Comparison of ENCODE assay signal across 16 cellular contexts in genomic region chr3:72345237-72345878, GRCh38.
DNase-seq lines count a peak whose midpoint lies in the region; ATAC-seq and TF ChIP-seq lines count a peak whose summit lies in the region.
"Had no signal": no experiment of that assay in that cellular context is flagged by ENCODE, and none has a peak within 500 bp of the region (broad histone marks: within the 10 kb centered on the region; RNA-seq: fewer than 3 reads in every experiment).

No MANE protein-coding gene starts in this region.

- H3K4me2 ChIP-seq in IMR-90 (ENCODE audit: low read depth, low read length) = no peak overlapping the region

- H3K4me3 Mint-ChIP-seq in activated CD4-positive, alpha-beta T cell treated with anti-CD3 and anti-CD28 coated beads, Interleukin-2, amount 10 ng/mL, durations not matched to agents 24 days and 14 days = peak overlapping the region; percentile 24
- peak overlapping the region; percentile 14 for H3K4me3 Mint-ChIP-seq in activated T-helper 2 cell treated with anti-CD3 and anti-CD28 coated beads, Interferon-gamma antibody, Interleukin-2, Interleukin-4, amounts not matched to agents 10 μg/mL and 5 μg/mL and 100 μg/mL, durations not matched to agents 14 hours and 24 hours and 36 hours (ENCODE audit: low read depth)
- H3K4me3 Mint-ChIP-seq in naive thymus-derived CD4-positive, alpha-beta T cell = peak overlapping the region; percentile 44 to 78 (median 62)
- H3K4me3 Mint-ChIP-seq: nephron, WTC11 had no signal

- CTCF ChIA-PET in IMR-90 (lab: Yijun Ruan, JAX) = no interaction called here
- CTCF ChIA-PET in naive thymus-derived CD4-positive, alpha-beta T cell (lab: Charles Lee) = no interaction called here

- peaks cover 68% of the 10 kb centered on the region for H3K4me1 Mint-ChIP-seq in activated CD4-positive, alpha-beta T cell treated with anti-CD3 and anti-CD28 coated beads, Interleukin-2, amount 10 ng/mL, durations not matched to agents 24 days and 14 days
- peaks cover 68% of the 10 kb centered on the region for H3K4me1 Mint-ChIP-seq in activated T-helper 2 cell treated with anti-CD3 and anti-CD28 coated beads, Interferon-gamma antibody, Interleukin-2, Interleukin-4, amounts not matched to agents 10 μg/mL and 5 μg/mL and 100 μg/mL, durations not matched to agents 14 hours and 24 hours and 36 hours (ENCODE audit: low read depth)
- H3K4me1 Mint-ChIP-seq in naive thymus-derived CD4-positive, alpha-beta T cell = peaks cover 37 to 80% (median 72%) of the 10 kb centered on the region in 7 donors

- dilution Hi-C loops in IMR-90 (cut with HindIII; ENCODE audit: low sequenced_read_pairs, unreplicated experiment) = no loop called here

- no TSS peak for BruUV-seq in IMR-90 (replicated peaks; lab: Mats Ljungman, UMichigan)

- intact Hi-C loops in activated CD4-positive, alpha-beta T cell treated with anti-CD3 and anti-CD28 coated beads, Interleukin-2, amount 10 ng/mL, durations not matched to agents 24 days and 14 days (cut with micrococcal nuclease) = no loop called here
- intact Hi-C loops in IMR-90 (cut with micrococcal nuclease) = no loop called here
- intact Hi-C loops in activated T-helper 2 cell treated with anti-CD3 and anti-CD28 coated beads, Interferon-gamma antibody, Interleukin-2, Interleukin-4, amounts not matched to agents 10 μg/mL and 5 μg/mL and 100 μg/mL, durations not matched to agents 14 hours and 24 hours and 36 hours (cut with micrococcal nuclease) = loop anchor here (1.0 to 10.0 kb wide), 2 partner anchors 8 to 361 kb away; no protein-coding TSS in a partner anchor
- intact Hi-C loops in naive thymus-derived CD4-positive, alpha-beta T cell (cut with micrococcal nuclease) = loop anchor here (5.0 to 10.0 kb wide), 5 partner anchors 88 to 621 kb away; partner anchors contain the start of gene EIF4E3 (in 2 of the 2)

- H3K4me1 ChIP-seq in IMR-90 (ENCODE audit: control insufficient read depth, insufficient read depth, low read length) = no peaks in the 10 kb centered on the region; the same call in 1 of the 2 replicates
- H3K4me1 ChIP-seq in naive thymus-derived CD4-positive, alpha-beta T cell (ENCODE audit: control insufficient read depth in 2 of 2, insufficient read depth in 2 of 2, low read length in 2 of 2) = peaks cover 3 to 64% of the 10 kb centered on the region in 2 donors

- peak overlapping the region; percentile 66 for H3K27ac Mint-ChIP-seq in activated CD4-positive, alpha-beta T cell treated with anti-CD3 and anti-CD28 coated beads, Interleukin-2, amount 10 ng/mL, durations not matched to agents 24 days and 14 days
- H3K27ac Mint-ChIP-seq in activated T-helper 2 cell treated with anti-CD3 and anti-CD28 coated beads, Interferon-gamma antibody, Interleukin-2, Interleukin-4, amounts not matched to agents 10 μg/mL and 5 μg/mL and 100 μg/mL, durations not matched to agents 14 hours and 24 hours and 36 hours = peak overlapping the region; percentile 25
- peak overlapping the region; percentile 73 to 93 (median 86) for H3K27ac Mint-ChIP-seq in naive thymus-derived CD4-positive, alpha-beta T cell
- H3K27ac Mint-ChIP-seq: WTC11 had no signal

- H4K8ac ChIP-seq in IMR-90 (ENCODE audit: low read depth in 2 of 2, low read length in 2 of 2) = no peak overlapping the region

- no peak for TF ChIP-seq POLR2A in IMR-90 (IDR thresholded peaks at IDR 0.05; ENCODE audit: low read depth, low read length)

- H3K27me3 ChIP-seq in IMR-90 (ENCODE audit: control insufficient read depth, insufficient read depth, low read length) = 0 out of 2 replicates have a peak, but pooled peaks cover 2% of the 10 kb centered on the region
- H3K27me3 ChIP-seq in naive thymus-derived CD4-positive, alpha-beta T cell (ENCODE audit: control insufficient read depth in 2 of 2, insufficient read depth in 2 of 2, low read length in 2 of 2) = no peaks in the 10 kb centered on the region
- H3K27me3 ChIP-seq: foreskin keratinocyte, tibial artery had no signal

- no peak overlapping the region for H3K23ac ChIP-seq in IMR-90 (ENCODE audit: low read depth, low read length)

- TF ChIP-seq RAD21 in IMR-90 (IDR thresholded peaks at IDR 0.05; ENCODE audit: low read length) = no peak

- in situ Hi-C loops in IMR-90 (cut with MboI; ENCODE audit: low sequenced_read_pairs) = no loop called here

- H2AK5ac ChIP-seq in IMR-90 (ENCODE audit: low read depth, low read length) = 0 out of 2 replicates have a peak overlapping the region, but pooled peaks have one; percentile 21

- no peaks in the 10 kb centered on the region for H3K36me3 ChIP-seq in IMR-90 (ENCODE audit: control insufficient read depth, insufficient read depth, low read length)
- H3K36me3 ChIP-seq in naive thymus-derived CD4-positive, alpha-beta T cell (ENCODE audit: control insufficient read depth in 2 of 3, insufficient read depth in 3 of 3, low read length in 3 of 3) = no peaks in the 10 kb centered on the region
- H3K36me3 ChIP-seq: tibial artery had no signal

- H3K14ac ChIP-seq in IMR-90 (replicated peaks; ENCODE audit: low read depth, low read length) = no peak overlapping the region

- no peaks in the 10 kb centered on the region for H3K79me1 ChIP-seq in IMR-90 (ENCODE audit: low read depth in 1 of 2, low read length in 2 of 2)

- ATAC-seq in IMR-90 (ENCODE audit: low read depth) (no peak), GM19324 (IDR thresholded peaks at IDR 0.05; ENCODE audit: low FRiP score, unreplicated experiment) (no peak)
- no peak for ATAC-seq in naive thymus-derived CD4-positive, alpha-beta T cell
- ATAC-seq: foreskin keratinocyte had no signal

- no peak overlapping the region for H3K9ac ChIP-seq in IMR-90 (ENCODE audit: low read depth, low read length)

- H3K4ac ChIP-seq in IMR-90 (ENCODE audit: low read depth, low read length) = peak overlapping the region; percentile 77

- H4K20me1 ChIP-seq in IMR-90 (ENCODE audit: insufficient read depth, low read length) = no peaks in the 10 kb centered on the region

- POLR2A ChIA-PET in IMR-90 (lab: Charles Lee; ENCODE audit: unreplicated experiment) = no interaction called here
- POLR2A ChIA-PET in naive thymus-derived CD4-positive, alpha-beta T cell (lab: Charles Lee) = interaction anchor here (0.6 to 1.9 kb wide), 4 partner anchors 9 to 102 kb away, joined by 3 to 7 read pairs (median 4); partner anchors contain the start of gene RYBP

- H2BK20ac ChIP-seq in IMR-90 (ENCODE audit: low read depth, low read length) = 0 out of 2 replicates have a peak overlapping the region, but pooled peaks have one; percentile 33

- H2BK15ac ChIP-seq in IMR-90 (ENCODE audit: low read depth, low read length) = no peak overlapping the region; the same call in 2 of the 3 replicates

- peak overlapping the region; percentile 23 for H2AK9ac ChIP-seq in IMR-90 (replicated peaks; ENCODE audit: low read depth, low read length, poor library complexity)

- TF ChIP-seq CTCF in IMR-90 (conservative IDR thresholded peaks at IDR 0.05; ENCODE audit: low read depth, low read length) = no peak

- no peak overlapping the region for H2BK5ac ChIP-seq in IMR-90 (ENCODE audit: low read depth, low read length, poor library complexity, severe bottlenecking)

- H2BK120ac ChIP-seq in IMR-90 (ENCODE audit: low read depth, low read length) = peak overlapping the region; percentile 32; the same call in 1 of the 2 replicates

- H3K9me3 ChIP-seq in IMR-90 (ENCODE audit: control insufficient read depth, insufficient read depth, low read length) = no peaks in the 10 kb centered on the region
- H3K9me3 ChIP-seq in naive thymus-derived CD4-positive, alpha-beta T cell (ENCODE audit: control insufficient read depth in 2 of 3, low read length in 3 of 3) = no peaks in the 10 kb centered on the region
- H3K9me3 ChIP-seq: tibial artery had no signal

- no peak overlapping the region for H3K27ac ChIP-seq in IMR-90 (ENCODE audit: insufficient read depth, low read length)
- peak overlapping the region; percentile 62 for H3K27ac ChIP-seq in naive thymus-derived CD4-positive, alpha-beta T cell (ENCODE audit: low read depth, low read length)
- H3K27ac ChIP-seq: foreskin keratinocyte, tibial artery had no signal

- H2AFZ ChIP-seq in IMR-90 (replicated peaks; ENCODE audit: low read length, poor library complexity) = peak overlapping the region; percentile 12

- H3K56ac ChIP-seq in IMR-90 (ENCODE audit: extremely low read depth, insufficient read depth, low read length) = no peak overlapping the region

- peaks cover 3% of the 10 kb centered on the region; the same call in 1 of the 2 replicates for H3K9me1 ChIP-seq in IMR-90 (ENCODE audit: insufficient read depth, low read length)

- WGBS in IMR-90 (ENCODE audit: extremely low coverage in 2 of 2, insufficient read length in 1 of 2), 2 experiments = 71% methylated on average over 2 of the region's 7 CpGs; no CpG with 5 or more reads in 1 of the 2 experiments

- no peak overlapping the region for H3K18ac ChIP-seq in IMR-90 (ENCODE audit: low read depth, low read length)

- no peaks in the 10 kb centered on the region for H3K36me3 Mint-ChIP-seq in activated CD4-positive, alpha-beta T cell treated with anti-CD3 and anti-CD28 coated beads, Interleukin-2, amount 10 ng/mL, durations not matched to agents 24 days and 14 days (ENCODE audit: low read depth)
- no peaks in the 10 kb centered on the region for H3K36me3 Mint-ChIP-seq in activated T-helper 2 cell treated with anti-CD3 and anti-CD28 coated beads, Interferon-gamma antibody, Interleukin-2, Interleukin-4, amounts not matched to agents 10 μg/mL and 5 μg/mL and 100 μg/mL, durations not matched to agents 14 hours and 24 hours and 36 hours (ENCODE audit: low read depth)
- peaks cover 0 to 6% (median 0%) of the 10 kb centered on the region in 5 donors for H3K36me3 Mint-ChIP-seq in naive thymus-derived CD4-positive, alpha-beta T cell
- H3K36me3 Mint-ChIP-seq: WTC11 had no signal

- no peaks in the 10 kb centered on the region for H3K27me3 Mint-ChIP-seq in activated CD4-positive, alpha-beta T cell treated with anti-CD3 and anti-CD28 coated beads, Interleukin-2, amount 10 ng/mL, durations not matched to agents 24 days and 14 days
- H3K27me3 Mint-ChIP-seq in activated T-helper 2 cell treated with anti-CD3 and anti-CD28 coated beads, Interferon-gamma antibody, Interleukin-2, Interleukin-4, amounts not matched to agents 10 μg/mL and 5 μg/mL and 100 μg/mL, durations not matched to agents 14 hours and 24 hours and 36 hours (ENCODE audit: low read depth) = no peaks in the 10 kb centered on the region
- no peaks in the 10 kb centered on the region for H3K27me3 Mint-ChIP-seq in naive thymus-derived CD4-positive, alpha-beta T cell

- H3K4me3 ChIP-seq in IMR-90 (ENCODE audit: insufficient read depth, low read depth, low read length) = no peak overlapping the region
- peak overlapping the region; percentile 41 for H3K4me3 ChIP-seq in naive thymus-derived CD4-positive, alpha-beta T cell (ENCODE audit: low read length)
- H3K4me3 ChIP-seq: tibial artery had no signal

- peak; percentile 74 for DNase-seq in activated CD4-positive, alpha-beta T cell treated with anti-CD3 and anti-CD28 coated beads, Interleukin-2, amount 10 ng/mL, durations not matched to agents 24 days and 14 days
- DNase-seq in activated CD4-positive, alpha-beta T cell treated with anti-CD3 and anti-CD28 coated beads, Interleukin-2, amount 50 U/mL, for 4 hours = no peak
- no peak for DNase-seq in IMR-90
- no peak for DNase-seq in activated T-helper 2 cell treated with anti-CD3 and anti-CD28 coated beads, Interferon-gamma antibody, Interleukin-2, Interleukin-4, amounts not matched to agents 10 μg/mL and 5 μg/mL and 100 μg/mL, durations not matched to agents 14 hours and 24 hours and 36 hours (ENCODE audit: low spot score)
- DNase-seq in naive thymus-derived CD4-positive, alpha-beta T cell = peak in 5 of 9 donors; percentile 24 to 45 (median 33)
- no peak for DNase-seq in HK-2 (ENCODE audit: unreplicated experiment)
- no peak for DNase-seq in SIG-M5 treated with dmso at 0.1 percent for 504 hours (lab: John Stamatoyannopoulos, UW; ENCODE audit: unreplicated experiment)
- DNase-seq: 8988T, activated gamma-delta T cell, NCI-H1048, NCI-H446 had no signal

- peak overlapping the region; percentile 21; the same call in 1 of the 2 replicates for H4K91ac ChIP-seq in IMR-90 (ENCODE audit: insufficient read depth, low read depth, low read length)

- no peak overlapping the region for H4K5ac ChIP-seq in IMR-90 (ENCODE audit: low read depth, low read length)

- H3K9me3 Mint-ChIP-seq in activated CD4-positive, alpha-beta T cell treated with anti-CD3 and anti-CD28 coated beads, Interleukin-2, amount 10 ng/mL, durations not matched to agents 24 days and 14 days = no peaks in the 10 kb centered on the region
- H3K9me3 Mint-ChIP-seq in activated T-helper 2 cell treated with anti-CD3 and anti-CD28 coated beads, Interferon-gamma antibody, Interleukin-2, Interleukin-4, amounts not matched to agents 10 μg/mL and 5 μg/mL and 100 μg/mL, durations not matched to agents 14 hours and 24 hours and 36 hours = no peaks in the 10 kb centered on the region
- peaks cover 0 to 2% (median 0%) of the 10 kb centered on the region in 11 donors for H3K9me3 Mint-ChIP-seq in naive thymus-derived CD4-positive, alpha-beta T cell
- H3K9me3 Mint-ChIP-seq: nephron had no signal

Comparison
In these comparisons a context has a peak if more than half of its experiments do, and no peak if none do; other contexts are left out.
1. DNase-seq: peak in activated CD4-positive, alpha-beta T cell treated with anti-CD3 and anti-CD28 coated beads, Interleukin-2, amount 10 ng/mL, durations not matched to agents 24 days and 14 days (single experiment) and naive thymus-derived CD4-positive, alpha-beta T cell (5 of 9); none in activated CD4-positive, alpha-beta T cell treated with anti-CD3 and anti-CD28 coated beads, Interleukin-2, amount 50 U/mL, for 4 hours (0 of 2), IMR-90 (single experiment), activated T-helper 2 cell treated with anti-CD3 and anti-CD28 coated beads, Interferon-gamma antibody, Interleukin-2, Interleukin-4, amounts not matched to agents 10 μg/mL and 5 μg/mL and 100 μg/mL, durations not matched to agents 14 hours and 24 hours and 36 hours (single experiment), HK-2 (single experiment) and SIG-M5 treated with dmso at 0.1 percent for 504 hours (single experiment).
2. H3K27ac Mint-ChIP-seq: peak in every context shown above with its lines; median percentile 86 in naive thymus-derived CD4-positive, alpha-beta T cell; 66 in activated CD4-positive, alpha-beta T cell treated with anti-CD3 and anti-CD28 coated beads, Interleukin-2, amount 10 ng/mL, durations not matched to agents 24 days and 14 days; 25 in activated T-helper 2 cell treated with anti-CD3 and anti-CD28 coated beads, Interferon-gamma antibody, Interleukin-2, Interleukin-4, amounts not matched to agents 10 μg/mL and 5 μg/mL and 100 μg/mL, durations not matched to agents 14 hours and 24 hours and 36 hours.
3. intact Hi-C loops: an anchor here in activated T-helper 2 cell treated with anti-CD3 and anti-CD28 coated beads, Interferon-gamma antibody, Interleukin-2, Interleukin-4, amounts not matched to agents 10 μg/mL and 5 μg/mL and 100 μg/mL, durations not matched to agents 14 hours and 24 hours and 36 hours (1.0 to 10.0 kb wide) and naive thymus-derived CD4-positive, alpha-beta T cell (5.0 to 10.0 kb wide); none called in activated CD4-positive, alpha-beta T cell treated with anti-CD3 and anti-CD28 coated beads, Interleukin-2, amount 10 ng/mL, durations not matched to agents 24 days and 14 days and IMR-90.
4. Peak in every context shown above with its lines, with median percentiles within 50 percentile points of each other: H3K4me3 Mint-ChIP-seq.